In the genomic region with DNA sequence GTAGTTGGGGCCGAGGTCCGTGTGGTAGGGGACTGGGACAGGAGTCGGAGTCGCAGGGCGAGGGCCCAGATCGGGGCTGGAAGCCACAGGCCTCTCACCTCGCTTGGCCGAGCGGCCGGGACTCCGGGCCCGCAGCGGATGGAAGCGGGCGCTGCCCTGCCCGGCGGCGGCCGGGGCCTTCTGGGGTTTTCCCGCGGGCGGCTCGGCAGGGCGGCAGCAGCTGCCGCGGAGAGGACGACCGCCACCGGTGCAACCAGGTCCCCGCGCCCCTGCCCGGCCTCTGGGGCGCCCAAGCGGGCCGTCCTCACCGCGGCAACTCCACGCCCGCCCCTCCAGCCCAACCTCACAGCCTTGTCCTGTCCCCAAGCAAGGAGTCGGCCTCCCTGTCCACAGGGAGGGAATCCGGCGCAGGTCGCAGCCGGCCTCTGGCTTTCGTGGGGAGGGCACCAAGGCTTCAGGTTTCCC, we compare ENCODE assay signal across 12 cellular contexts. TPM values are rescaled to one million over a fixed set of nuclear protein-coding genes. Genes with fewer than 3 reads are reported as not detected.
DNase-seq lines count a peak whose midpoint lies in the region; ATAC-seq and TF ChIP-seq lines count a peak whose summit lies in the region.
"Had no signal": no experiment of that assay in that cellular context is flagged by ENCODE, and none has a peak within 500 bp of the region (broad histone marks: within the 10 kb centered on the region; RNA-seq: fewer than 3 reads in every experiment).

No MANE protein-coding gene starts in this region.

- peaks cover 29% of the 10 kb centered on the region for H3K4me1 ChIP-seq in skeletal muscle satellite cell (ENCODE audit: control insufficient read depth, insufficient read depth, low read length)

- H3K27me3 Mint-ChIP-seq in activated naive CD8-positive, alpha-beta T cell treated with anti-CD3 and anti-CD28 coated beads, Interleukin-2, amount 10 ng/mL, durations not matched to agents 7 days and 5 days = peaks cover 42% of the 10 kb centered on the region

- no peaks in the 10 kb centered on the region for H3K36me3 ChIP-seq in skeletal muscle satellite cell (ENCODE audit: insufficient read depth, low read length)

- no peak overlapping the region for H3K27ac Mint-ChIP-seq in activated naive CD8-positive, alpha-beta T cell treated with anti-CD3 and anti-CD28 coated beads, Interleukin-2, amount 10 ng/mL, durations not matched to agents 7 days and 5 days

- in situ Hi-C loops in GM13976 (cut with MboI; ENCODE audit: low sequenced_read_pairs, unreplicated experiment) = no loop called here

- POLR2A ChIA-PET in activated naive CD8-positive, alpha-beta T cell treated with anti-CD3 and anti-CD28 coated beads, Interleukin-2, amount 10 ng/mL, durations not matched to agents 7 days and 5 days (lab: Charles Lee) = interaction anchor here (0.8 kb wide), 1 partner anchor 9 kb away, joined by 3 read pairs; no protein-coding TSS in a partner anchor

- no peak overlapping the region for H3K4me3 Mint-ChIP-seq in activated naive CD8-positive, alpha-beta T cell treated with anti-CD3 and anti-CD28 coated beads, Interleukin-2, amount 10 ng/mL, durations not matched to agents 7 days and 5 days

- H3K4me2 ChIP-seq in skeletal muscle satellite cell (ENCODE audit: low read length) = peak overlapping the region; percentile 37

- no peaks in the 10 kb centered on the region for H3K9me3 ChIP-seq in skeletal muscle satellite cell (replicated peaks; ENCODE audit: low read length)

- peaks cover 10% of the 10 kb centered on the region for H3K4me1 Mint-ChIP-seq in activated naive CD8-positive, alpha-beta T cell treated with anti-CD3 and anti-CD28 coated beads, Interleukin-2, amount 10 ng/mL, durations not matched to agents 7 days and 5 days

- H3K36me3 Mint-ChIP-seq in activated naive CD8-positive, alpha-beta T cell treated with anti-CD3 and anti-CD28 coated beads, Interleukin-2, amount 10 ng/mL, durations not matched to agents 7 days and 5 days = no peaks in the 10 kb centered on the region

- H3K9ac ChIP-seq in skeletal muscle satellite cell (ENCODE audit: low read depth, low read length) = no peak overlapping the region

- ATAC-seq in activated naive CD8-positive, alpha-beta T cell treated with anti-CD3 and anti-CD28 coated beads, Interleukin-2, amount 10 ng/mL, durations not matched to agents 7 days and 5 days (ENCODE audit: low read depth) = no peak
- peak; percentile 76 for ATAC-seq in left colon
- no peak for ATAC-seq in HG03342 (IDR thresholded peaks at IDR 0.05; ENCODE audit: unreplicated experiment)
- no peak for ATAC-seq in activated CD4-positive, CD25-positive, alpha-beta regulatory T cell treated with anti-CD3 and anti-CD28 coated beads, Interleukin-2, amount 50 U/mL, for 24 hours

- H3K27me3 ChIP-seq in skeletal muscle satellite cell (ENCODE audit: control insufficient read depth, insufficient read depth, low read length) = no peaks in the 10 kb centered on the region

- DNase-seq in GM13976 (ENCODE audit: low spot score) (peak; percentile 35), left colon (peak in 1 of 2 donors; percentile 20), SHP77 treated with DMSO at 0.1 percent for 48 hours (lab: John Stamatoyannopoulos, UW) (no peak)
- DNase-seq in activated naive CD8-positive, alpha-beta T cell treated with anti-CD3 and anti-CD28 coated beads, Interleukin-2, amount 10 ng/mL, durations not matched to agents 7 days and 5 days = peak; percentile 29
- DNase-seq: activated T-cell treated with anti-CD3 and anti-CD28 coated beads for 4 hours, GOT3, Karpas-422, NCI-H1436, NCI-H345 had no signal

- H3K4me3 ChIP-seq in skeletal muscle satellite cell (ENCODE audit: low read length) = no peak overlapping the region

- no peaks in the 10 kb centered on the region for H3K9me3 Mint-ChIP-seq in activated naive CD8-positive, alpha-beta T cell treated with anti-CD3 and anti-CD28 coated beads, Interleukin-2, amount 10 ng/mL, durations not matched to agents 7 days and 5 days

- TF ChIP-seq CTCF in GM13976 (IDR thresholded peaks at IDR 0.05; ENCODE audit: borderline replicate concordance, control extremely low read depth, extremely low read depth, insufficient read depth, missing control alignments) = no peak

- intact Hi-C loops in left colon (cut with DNase I, micrococcal nuclease) = no loop called here

RNA-seq across cellular contexts. Expression of a gene that starts 15.6 kb away (rescaled TPM):
- total RNA-seq in activated naive CD8-positive, alpha-beta T cell treated with anti-CD3 and anti-CD28 coated beads, Interleukin-2, amount 10 ng/mL, durations not matched to agents 7 days and 5 days = 10 to 100 TPM; 63.7 to 73.8 TPM
- 10 to 100 TPM; 36.4 to 37.0 TPM for total RNA-seq in left colon
- total RNA-seq in skeletal muscle satellite cell (2012; rRNA removed) = 37.8 and 39.0 TPM in 2 replicates

RNA-seq across cellular contexts. Expression of a gene that starts 19.7 kb away (rescaled TPM):
- 10 to 100 TPM; 56.5 to 58.1 TPM for total RNA-seq in activated naive CD8-positive, alpha-beta T cell treated with anti-CD3 and anti-CD28 coated beads, Interleukin-2, amount 10 ng/mL, durations not matched to agents 7 days and 5 days
- total RNA-seq in left colon = 10 to 100 TPM; 21.7 to 23.0 TPM
- 17.9 and 18.8 TPM in 2 replicates for total RNA-seq in skeletal muscle satellite cell (2012; rRNA removed)

RNA-seq across cellular contexts. Expression of a gene that starts 58.1 kb away (rescaled TPM):
- 10 to 100 TPM; 11.9 to 12.6 TPM for total RNA-seq in activated naive CD8-positive, alpha-beta T cell treated with anti-CD3 and anti-CD28 coated beads, Interleukin-2, amount 10 ng/mL, durations not matched to agents 7 days and 5 days
- 10 to 100 TPM; 15.9 to 23.6 TPM for total RNA-seq in left colon
- 56.5 and 76.4 TPM in 2 replicates for total RNA-seq in skeletal muscle satellite cell (2012; rRNA removed)
